27 cellular contexts compared by ENCODE assay signal in the genomic region with DNA sequence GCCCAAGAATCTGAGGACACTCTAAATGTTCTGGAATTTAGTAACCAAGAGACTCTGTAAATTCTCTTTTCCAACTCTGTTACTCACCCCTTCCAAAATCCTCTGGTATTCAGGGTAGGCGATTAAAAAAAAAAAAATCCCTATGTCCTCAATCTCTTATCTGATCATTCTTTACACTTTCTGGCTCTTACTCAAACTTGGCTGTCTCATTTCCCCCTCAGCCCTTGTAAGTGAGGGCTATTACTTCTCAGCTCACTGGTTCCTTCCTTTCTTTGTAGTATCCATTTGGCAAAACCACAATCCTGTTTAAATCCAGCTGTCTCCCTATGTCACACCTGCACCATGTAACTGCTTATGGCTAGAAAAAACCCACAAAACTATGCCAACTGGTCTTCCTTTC.
DNase-seq lines count a peak whose midpoint lies in the region; ATAC-seq and TF ChIP-seq lines count a peak whose summit lies in the region.
"Had no signal": no experiment of that assay in that cellular context is flagged by ENCODE, and none has a peak within 500 bp of the region (broad histone marks: within the 10 kb centered on the region; RNA-seq: fewer than 3 reads in every experiment).

No MANE protein-coding gene starts in this region.

- H3K4me1 Mint-ChIP-seq in nephron progenitor cell, result no peaks in the 10 kb centered on the region
- H3K4me1 Mint-ChIP-seq: activated naive CD8-positive, alpha-beta T cell treated with anti-CD3 and anti-CD28 coated beads, Interleukin-2, amount 50 U/mL, for 24 hours; CD4-positive, alpha-beta memory T cell; WTC11 had no signal

- H3K27ac Mint-ChIP-seq in nephron progenitor cell, result no peak overlapping the region
- H3K27ac Mint-ChIP-seq: activated naive CD8-positive, alpha-beta T cell treated with anti-CD3 and anti-CD28 coated beads, Interleukin-2, amount 50 U/mL, for 24 hours; CD4-positive, alpha-beta memory T cell; WTC11 had no signal

- peaks cover 1% of the 10 kb centered on the region for H3K9me3 ChIP-seq in adipocyte (ENCODE audit: control insufficient read depth, low read length)
- H3K9me3 ChIP-seq: esophagus muscularis mucosa, gastrocnemius medialis, SJSA1 had no signal

- H3K36me3 ChIP-seq in adipocyte (ENCODE audit: control insufficient read depth, insufficient read depth, low read length, severe bottlenecking), result no peaks in the 10 kb centered on the region
- H3K36me3 ChIP-seq: brain microvascular endothelial cell, gastrocnemius medialis, SJSA1 had no signal

- no peak for ATAC-seq in GM18519 (IDR thresholded peaks at IDR 0.05; ENCODE audit: low FRiP score, unreplicated experiment)
- ATAC-seq: activated naive CD8-positive, alpha-beta T cell treated with anti-CD3 and anti-CD28 coated beads, Interleukin-2, amount 50 U/mL, for 24 hours; gastrocnemius medialis; stimulated activated naive CD8-positive, alpha-beta T cell treated with anti-CD3 and anti-CD28 coated beads, Interleukin-15, Interleukin-2, amounts not matched to agents 100 U/mL and 50 U/mL, for 24 hours; WTC11 had no signal

- peaks cover 30% of the 10 kb centered on the region for H3K27me3 Mint-ChIP-seq in nephron progenitor cell (ENCODE audit: low read depth, poor library complexity)

- H3K4me1 ChIP-seq in adipocyte (ENCODE audit: control insufficient read depth, insufficient read depth, low read length), result peaks cover 11% of the 10 kb centered on the region
- H3K4me1 ChIP-seq: esophagus muscularis mucosa, gastrocnemius medialis, SJSA1 had no signal

- peaks cover 13% of the 10 kb centered on the region for H3K9me3 Mint-ChIP-seq in nephron progenitor cell
- H3K9me3 Mint-ChIP-seq: activated naive CD8-positive, alpha-beta T cell treated with anti-CD3 and anti-CD28 coated beads, Interleukin-2, amount 50 U/mL, for 24 hours; CD4-positive, alpha-beta memory T cell had no signal

- peaks cover 12% of the 10 kb centered on the region for H3K27me3 ChIP-seq in adipocyte (replicated peaks; ENCODE audit: control insufficient read depth, insufficient read depth, low read length)
- H3K27me3 ChIP-seq: brain microvascular endothelial cell, gastrocnemius medialis, SJSA1 had no signal

- no peak overlapping the region for H3K4me3 Mint-ChIP-seq in nephron progenitor cell
- H3K4me3 Mint-ChIP-seq: activated naive CD8-positive, alpha-beta T cell treated with anti-CD3 and anti-CD28 coated beads, Interleukin-2, amount 50 U/mL, for 24 hours; CD4-positive, alpha-beta memory T cell; WTC11 had no signal

- H3K36me3 Mint-ChIP-seq in nephron progenitor cell (ENCODE audit: low read depth), result peaks cover 3% of the 10 kb centered on the region
- H3K36me3 Mint-ChIP-seq: WTC11 had no signal

- no peak overlapping the region for H3K9ac ChIP-seq in adipocyte (ENCODE audit: low read length)

- no peak overlapping the region for H3K4me3 ChIP-seq in adipocyte (ENCODE audit: low read length)
- H3K4me3 ChIP-seq: esophagus muscularis mucosa, gastrocnemius medialis, lung, SJSA1 had no signal

- no peak for TF ChIP-seq CTCF in nephron progenitor cell (IDR thresholded peaks at IDR 0.05)

- DNase-seq in AG08395 (ENCODE audit: low spot score) (peak; percentile 42), EH (ENCODE audit: low read depth) (peak; percentile 77), NCI-H2107 treated with DMSO at 0.1 percent for 48 hours (lab: John Stamatoyannopoulos, UW; ENCODE audit: unreplicated experiment) (peak; percentile 60), adipocyte (ENCODE audit: low read depth) (peak; percentile 15), NCI-H2196 treated with DMSO at 0.1 percent for 48 hours (lab: John Stamatoyannopoulos, UW; ENCODE audit: unreplicated experiment) (no peak), nephron progenitor cell (no peak), NCI-H526 (lab: John Stamatoyannopoulos, UW) (no peak)
- DNase-seq: activated CD4-positive, alpha-beta T cell treated with anti-CD3 and anti-CD28 coated beads, Interleukin-2, amount 50 U/mL, for 48 hours; activated gamma-delta T cell; activated naive CD8-positive, alpha-beta T cell treated with anti-CD3 and anti-CD28 coated beads, Interleukin-2, amount 50 U/mL, for 24 hours; brain microvascular endothelial cell; CD4-positive, alpha-beta memory T cell; effector memory CD4-positive, alpha-beta T cell; gastrocnemius medialis; IMR-90; kidney; MM.1S; NCI-H146; NCI-H774; OCI-M1; stimulated activated CD4-positive, alpha-beta T cell treated with anti-CD3 and anti-CD28 coated beads, Interleukin-4, amount 100 ng/mL, for 4 hours; stimulated activated naive CD8-positive, alpha-beta T cell treated with anti-CD3 and anti-CD28 coated beads, Interleukin-15, Interleukin-2, amounts not matched to agents 100 U/mL and 50 U/mL, for 24 hours had no signal

Comparison
In these comparisons a context has a peak if more than half of its experiments do, and no peak if none do; other contexts are left out.
1. DNase-seq: peak in AG08395 (single experiment), EH (single experiment), NCI-H2107 treated with DMSO at 0.1 percent for 48 hours (single experiment) and adipocyte (single experiment); none in NCI-H2196 treated with DMSO at 0.1 percent for 48 hours (single experiment), nephron progenitor cell (single experiment) and NCI-H526 (0 of 2).